ENCODE assay signal across 8 cellular contexts in genomic region chr12:10481901-10482300, GRCh38. TPM values are rescaled to one million over a fixed set of nuclear protein-coding genes. Genes with fewer than 3 reads are reported as not detected.
"Had no signal": no experiment of that assay in that cellular context is flagged by ENCODE, and none has a peak within 500 bp of the region (broad histone marks: within the 10 kb centered on the region; RNA-seq: fewer than 3 reads in every experiment).

No MANE protein-coding gene starts in this region.

RNA-seq across cellular contexts. Expression of gene KLRC1, which starts 28.7 kb away (rescaled TPM):
- total RNA-seq: activated CD4-positive, alpha-beta memory T cell treated with anti-CD3 and anti-CD28 coated beads, Interleukin-2, amount 10 ng/mL, durations not matched to agents 7 days and 5 days; chondrocyte; LHCN-M2; PC-9; Right ventricle myocardium inferior had no signal
- polyA plus RNA-seq: aorta had no signal

RNA-seq across cellular contexts. Expression of gene KLRC2, which starts 46.1 kb away (rescaled TPM):
- total RNA-seq: activated CD4-positive, alpha-beta memory T cell treated with anti-CD3 and anti-CD28 coated beads, Interleukin-2, amount 10 ng/mL, durations not matched to agents 7 days and 5 days; chondrocyte; OCI-LY7; PC-9; Right ventricle myocardium inferior; SK-MEL-5 had no signal
